8 cellular contexts compared by ENCODE assay signal in the genomic region with DNA sequence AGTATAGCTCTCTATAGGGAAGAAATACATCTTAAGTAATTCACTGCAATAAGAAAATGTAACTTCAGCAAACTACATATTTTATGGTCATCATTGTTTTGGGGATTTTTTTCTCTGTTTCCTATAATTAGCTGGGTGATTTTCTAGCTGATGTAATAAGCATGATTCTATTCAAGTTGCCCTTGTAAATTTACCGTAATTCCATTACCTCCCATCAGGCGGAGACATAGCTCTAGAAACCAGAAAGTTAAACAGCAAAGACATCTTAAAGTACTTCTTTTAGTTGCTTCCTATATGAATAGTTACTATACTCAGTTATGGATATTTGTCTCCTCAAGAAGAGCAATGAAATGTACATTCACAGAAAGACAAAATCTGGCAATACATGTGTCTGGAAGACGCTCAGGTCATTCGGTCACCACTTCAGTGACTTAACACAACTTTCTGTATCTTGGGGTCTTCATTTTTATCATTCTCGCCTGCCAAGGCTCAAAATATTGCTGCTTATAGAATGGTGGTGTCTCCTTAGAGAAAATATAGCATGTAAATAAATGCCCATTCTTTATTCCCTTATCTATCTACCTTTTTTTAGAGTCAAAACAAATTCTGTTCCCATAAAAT.
A peak's percentile ranks its signal among the peaks of the same experiment; 100 is the strongest.
DNase-seq lines count a peak whose midpoint lies in the region; ATAC-seq and TF ChIP-seq lines count a peak whose summit lies in the region.

No MANE protein-coding gene starts in this region.

- no peaks in the 10 kb centered on the region for H3K9me3 ChIP-seq in effector memory CD4-positive, alpha-beta T cell (ENCODE audit: control insufficient read depth, low read length)

- no peaks in the 10 kb centered on the region for H3K4me1 ChIP-seq in effector memory CD4-positive, alpha-beta T cell (ENCODE audit: control insufficient read depth, insufficient read depth, low read length, poor library complexity, severe bottlenecking)

- TF ChIP-seq RAD21 in Ishikawa (IDR thresholded peaks at IDR 0.05; ENCODE audit: low read depth) = peak; percentile 76

- TF ChIP-seq EP300 in Ishikawa (IDR thresholded peaks at IDR 0.05; ENCODE audit: borderline replicate concordance) = no peak

- DNase-seq in GM03348 (ENCODE audit: low spot score) (peak; percentile 33), SKM-1 treated with dmso at 0.1 percent for 144 hours (lab: John Stamatoyannopoulos, UW; ENCODE audit: unreplicated experiment) (peak; percentile 66), iPS DF 19.7 (ENCODE audit: low read depth, low spot score) (peak; percentile 3), superior temporal gyrus (ENCODE audit: extremely low spot score) (no peak), NK-92 (lab: John Stamatoyannopoulos, UW; ENCODE audit: unreplicated experiment) (no peak)
- no peak for DNase-seq in effector memory CD4-positive, alpha-beta T cell

- ATAC-seq in GM21515 (IDR thresholded peaks at IDR 0.05; ENCODE audit: unreplicated experiment) = peak; percentile 72

- no peaks in the 10 kb centered on the region for H3K27me3 ChIP-seq in effector memory CD4-positive, alpha-beta T cell (replicated peaks; ENCODE audit: control insufficient read depth, insufficient read depth, low read length, poor library complexity, severe bottlenecking)

- no peak overlapping the region for H3K27ac ChIP-seq in effector memory CD4-positive, alpha-beta T cell (ENCODE audit: insufficient read depth, low read length, poor library complexity, severe bottlenecking)

- H3K36me3 ChIP-seq in effector memory CD4-positive, alpha-beta T cell (ENCODE audit: control insufficient read depth, insufficient read depth, low read length) = no peaks in the 10 kb centered on the region

- H3K4me3 ChIP-seq in effector memory CD4-positive, alpha-beta T cell (ENCODE audit: insufficient read depth, low read depth, low read length, poor library complexity, severe bottlenecking) = no peak overlapping the region

TF ChIP-seq in Ishikawa, 13 proteins besides CTCF, POLR2A, EP300 and RAD21:
- TF ChIP-seq CREB1 (IDR thresholded peaks at IDR 0.05; ENCODE audit: low read depth) = no peak
- no peak for TF ChIP-seq CEBPB (IDR thresholded peaks at IDR 0.05)
- TF ChIP-seq TCF12 (IDR thresholded peaks at IDR 0.05; ENCODE audit: low read depth) = no peak
- no peak for TF ChIP-seq EGR1 (IDR thresholded peaks at IDR 0.05)
- no peak for TF ChIP-seq YY1 (IDR thresholded peaks at IDR 0.05; ENCODE audit: low read depth)
- TF ChIP-seq, protein P1, sequence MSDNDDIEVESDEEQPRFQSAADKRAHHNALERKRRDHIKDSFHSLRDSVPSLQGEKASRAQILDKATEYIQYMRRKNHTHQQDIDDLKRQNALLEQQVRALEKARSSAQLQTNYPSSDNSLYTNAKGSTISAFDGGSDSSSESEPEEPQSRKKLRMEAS (IDR thresholded peaks at IDR 0.05) = no peak
- TF ChIP-seq NFIC (IDR thresholded peaks at IDR 0.05) = no peak
- TF ChIP-seq ZBTB7A (IDR thresholded peaks at IDR 0.05; ENCODE audit: low read depth) = no peak
- TF ChIP-seq, protein P2, sequence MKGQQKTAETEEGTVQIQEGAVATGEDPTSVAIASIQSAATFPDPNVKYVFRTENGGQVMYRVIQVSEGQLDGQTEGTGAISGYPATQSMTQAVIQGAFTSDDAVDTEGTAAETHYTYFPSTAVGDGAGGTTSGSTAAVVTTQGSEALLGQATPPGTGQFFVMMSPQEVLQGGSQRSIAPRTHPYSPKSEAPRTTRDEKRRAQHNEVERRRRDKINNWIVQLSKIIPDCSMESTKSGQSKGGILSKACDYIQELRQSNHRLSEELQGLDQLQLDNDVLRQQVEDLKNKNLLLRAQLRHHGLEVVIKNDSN (IDR thresholded peaks at IDR 0.05) = no peak
- TF ChIP-seq, protein P3, sequence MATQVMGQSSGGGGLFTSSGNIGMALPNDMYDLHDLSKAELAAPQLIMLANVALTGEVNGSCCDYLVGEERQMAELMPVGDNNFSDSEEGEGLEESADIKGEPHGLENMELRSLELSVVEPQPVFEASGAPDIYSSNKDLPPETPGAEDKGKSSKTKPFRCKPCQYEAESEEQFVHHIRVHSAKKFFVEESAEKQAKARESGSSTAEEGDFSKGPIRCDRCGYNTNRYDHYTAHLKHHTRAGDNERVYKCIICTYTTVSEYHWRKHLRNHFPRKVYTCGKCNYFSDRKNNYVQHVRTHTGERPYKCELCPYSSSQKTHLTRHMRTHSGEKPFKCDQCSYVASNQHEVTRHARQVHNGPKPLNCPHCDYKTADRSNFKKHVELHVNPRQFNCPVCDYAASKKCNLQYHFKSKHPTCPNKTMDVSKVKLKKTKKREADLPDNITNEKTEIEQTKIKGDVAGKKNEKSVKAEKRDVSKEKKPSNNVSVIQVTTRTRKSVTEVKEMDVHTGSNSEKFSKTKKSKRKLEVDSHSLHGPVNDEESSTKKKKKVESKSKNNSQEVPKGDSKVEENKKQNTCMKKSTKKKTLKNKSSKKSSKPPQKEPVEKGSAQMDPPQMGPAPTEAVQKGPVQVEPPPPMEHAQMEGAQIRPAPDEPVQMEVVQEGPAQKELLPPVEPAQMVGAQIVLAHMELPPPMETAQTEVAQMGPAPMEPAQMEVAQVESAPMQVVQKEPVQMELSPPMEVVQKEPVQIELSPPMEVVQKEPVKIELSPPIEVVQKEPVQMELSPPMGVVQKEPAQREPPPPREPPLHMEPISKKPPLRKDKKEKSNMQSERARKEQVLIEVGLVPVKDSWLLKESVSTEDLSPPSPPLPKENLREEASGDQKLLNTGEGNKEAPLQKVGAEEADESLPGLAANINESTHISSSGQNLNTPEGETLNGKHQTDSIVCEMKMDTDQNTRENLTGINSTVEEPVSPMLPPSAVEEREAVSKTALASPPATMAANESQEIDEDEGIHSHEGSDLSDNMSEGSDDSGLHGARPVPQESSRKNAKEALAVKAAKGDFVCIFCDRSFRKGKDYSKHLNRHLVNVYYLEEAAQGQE (IDR thresholded peaks at IDR 0.05; ENCODE audit: low read depth) = no peak
- no peak for TF ChIP-seq TAF1 (IDR thresholded peaks at IDR 0.05; ENCODE audit: low read depth)
- no peak for TF ChIP-seq TEAD4 (IDR thresholded peaks at IDR 0.05)
- no peak for TF ChIP-seq FOXM1 (IDR thresholded peaks at IDR 0.05; ENCODE audit: borderline replicate concordance, low read depth)

Comparison
In these comparisons a context has a peak if more than half of its experiments do, and no peak if none do; other contexts are left out.
1. DNase-seq: peak in GM03348 (single experiment), SKM-1 treated with dmso at 0.1 percent for 144 hours (single experiment) and iPS DF 19.7 (single experiment); none in superior temporal gyrus (single experiment), effector memory CD4-positive, alpha-beta T cell (0 of 3) and NK-92 (single experiment).